22 cellular contexts compared by ENCODE assay signal in the genomic region with DNA sequence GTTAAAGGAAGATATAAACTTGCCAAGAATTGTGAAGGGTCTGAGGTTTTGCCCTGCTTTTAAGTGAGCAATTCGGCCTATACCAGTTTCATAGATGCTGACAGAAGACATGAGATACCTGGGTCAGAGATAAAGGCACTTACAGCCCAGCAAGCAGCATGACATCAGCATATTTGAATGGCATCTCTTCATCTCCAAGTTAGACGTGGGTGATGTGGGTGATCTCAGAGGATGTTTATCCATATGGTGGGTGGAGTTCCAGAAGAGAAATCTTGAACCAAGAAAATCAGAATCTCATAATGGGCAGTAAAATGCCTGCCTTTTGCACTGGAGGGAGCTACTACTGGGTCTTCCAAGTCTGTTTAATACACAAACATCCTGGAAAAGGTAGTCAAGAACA. TPM values are rescaled to one million over a fixed set of nuclear protein-coding genes. Genes with fewer than 3 reads are reported as not detected.
DNase-seq lines count a peak whose midpoint lies in the region; ATAC-seq and TF ChIP-seq lines count a peak whose summit lies in the region.
"Had no signal": no experiment of that assay in that cellular context is flagged by ENCODE, and none has a peak within 500 bp of the region (broad histone marks: within the 10 kb centered on the region; RNA-seq: fewer than 3 reads in every experiment).

No MANE protein-coding gene starts in this region.

- no peak overlapping the region for H2BK5ac ChIP-seq in mesendoderm (ENCODE audit: low read length)

- peaks cover 4% of the 10 kb centered on the region for H3K4me1 ChIP-seq in A673 (ENCODE audit: insufficient read depth, low read length, poor library complexity, severe bottlenecking)
- no peaks in the 10 kb centered on the region for H3K4me1 ChIP-seq in GM23248 (ENCODE audit: insufficient read depth)
- H3K4me1 ChIP-seq in mesendoderm (ENCODE audit: control insufficient read depth, low read depth, low read length) = peaks cover 2% of the 10 kb centered on the region
- H3K4me1 ChIP-seq: right lobe of liver, thyroid gland had no signal

- no peak for TF ChIP-seq CTCF in A673 (conservative IDR thresholded peaks at IDR 0.05; ENCODE audit: low read depth, low read length)
- no peak for TF ChIP-seq CTCF in choroid plexus epithelial cell (conservative IDR thresholded peaks at IDR 0.05; ENCODE audit: low read depth, low read length)

- POLR2A ChIA-PET in A673 (lab: Charles Lee; ENCODE audit: low non-redundant PET) = no interaction called here

- no peaks in the 10 kb centered on the region for H4K20me1 ChIP-seq in GM23248 (ENCODE audit: insufficient read depth)

- H3K4me2 ChIP-seq in GM23248 (ENCODE audit: unreplicated experiment) (no peak overlapping the region), mesendoderm (ENCODE audit: low read length) (no peak overlapping the region)

- H2AK5ac ChIP-seq in mesendoderm (ENCODE audit: low read length) = no peak overlapping the region

- 22 to 25% methylated on average over 2 of the region's 2 CpGs for WGBS in GM23248 (ENCODE audit: low coverage in 1 of 2, low lambda C conversion rate in 2 of 2, missing lambda C conversion rate in 2 of 2), 2 experiments
- WGBS in mesendoderm (ENCODE audit: extremely low coverage, insufficient coverage, low lambda C conversion rate) = no CpG with 5 or more reads among the region's 2 CpGs

- in situ Hi-C loops in GM23248 (cut with MboI) = no loop called here

- no peak overlapping the region for H2AFZ ChIP-seq in GM23248

- BruUV-seq in A673 (replicated peaks; lab: Mats Ljungman, UMichigan) = no TSS peak

- H3K79me2 ChIP-seq in GM23248 (ENCODE audit: insufficient read depth) (no peaks in the 10 kb centered on the region), mesendoderm (ENCODE audit: control insufficient read depth, insufficient read depth, low read length) (no peaks in the 10 kb centered on the region)

- no peak overlapping the region for H2BK120ac ChIP-seq in mesendoderm (ENCODE audit: low read depth, low read length)

- intact Hi-C loops in A673 (cut with micrococcal nuclease; ENCODE audit: unreplicated experiment) = no loop called here

- H3K27ac ChIP-seq in A673 (ENCODE audit: low read depth, low read length, poor library complexity, severe bottlenecking) (no peak overlapping the region), GM23248 (no peak overlapping the region), mesendoderm (ENCODE audit: low read depth, low read length) (no peak overlapping the region)
- H3K27ac ChIP-seq: right lobe of liver, thyroid gland had no signal

- H4K5ac ChIP-seq in mesendoderm (ENCODE audit: low read length) = no peak overlapping the region

- H3K4me3 ChIP-seq in A673 (ENCODE audit: low read depth, low read length, poor library complexity, severe bottlenecking) = no peak overlapping the region
- no peak overlapping the region for H3K4me3 ChIP-seq in GM23248
- H3K4me3 ChIP-seq in choroid plexus epithelial cell (ENCODE audit: low read depth, low read length) = no peak overlapping the region
- no peak overlapping the region for H3K4me3 ChIP-seq in mesendoderm (ENCODE audit: low read length)
- H3K4me3 ChIP-seq: right lobe of liver, thyroid gland had no signal

- no peak overlapping the region for H2BK15ac ChIP-seq in mesendoderm (replicated peaks; ENCODE audit: low read depth)

- H3K36me3 ChIP-seq in A673 (ENCODE audit: insufficient read depth, low read length, poor library complexity, severe bottlenecking) (no peaks in the 10 kb centered on the region), GM23248 (ENCODE audit: low read depth) (no peaks in the 10 kb centered on the region), mesendoderm (ENCODE audit: control insufficient read depth, insufficient read depth, low read length) (peaks cover 1% of the 10 kb centered on the region)
- H3K36me3 ChIP-seq: thyroid gland had no signal

- H4K8ac ChIP-seq in mesendoderm (ENCODE audit: low read depth, low read length) = no peak overlapping the region

- no peak overlapping the region for H3K18ac ChIP-seq in mesendoderm (ENCODE audit: low read length)

- no peaks in the 10 kb centered on the region for H3K9me2 ChIP-seq in GM23248 (ENCODE audit: insufficient read depth)

- H3K9ac ChIP-seq in GM23248 = no peak overlapping the region
- no peak overlapping the region for H3K9ac ChIP-seq in mesendoderm (ENCODE audit: low read length)

- DNase-seq in A673 (ENCODE audit: low spot score) = peak; percentile 5
- DNase-seq in GM23248 = peak; percentile 20
- peak; percentile 74 for DNase-seq in choroid plexus epithelial cell (ENCODE audit: low read depth)
- DNase-seq in mesendoderm = peak; percentile 51
- no peak for DNase-seq in ureter (ENCODE audit: low spot score)
- DNase-seq in MV-4-11 (lab: John Stamatoyannopoulos, UW) = no peak
- DNase-seq: activated CD4-positive, alpha-beta T cell treated with anti-CD3 and anti-CD28 coated beads for 1 hour; activated T-cell treated with anti-CD3 and anti-CD28 coated beads, Interleukin-2, amount 50 U/mL, for 4 hours; AML-193; DMS153; H7; hippocampal formation; NCI-H1092 treated with DMSO at 0.1 percent for 48 hours; NCI-H2171; right lobe of liver; SIG-M5; stimulated activated CD4-positive, alpha-beta T cell treated with anti-CD3 and anti-CD28 coated beads, Interleukin-2, amount 100 ng/mL, for 48 hours; stimulated activated CD8-positive, alpha-beta memory T cell treated with anti-CD3 and anti-CD28 coated beads, Interleukin-4, amount 100 ng/mL, for 48 hours; thyroid gland had no signal

- ATAC-seq in GM19452 (IDR thresholded peaks at IDR 0.05; ENCODE audit: unreplicated experiment) (no peak), HG02840 (IDR thresholded peaks at IDR 0.05; ENCODE audit: low FRiP score, unreplicated experiment) (no peak)
- ATAC-seq: activated T-cell treated with anti-CD3 and anti-CD28 coated beads, Interleukin-2, amount 50 U/mL, for 4 hours; natural killer cell treated with Interleukin-12 subunit alpha and Interleukin-12 subunit beta and Interleukin-15 and Interleukin-18, amount 100 ng/mL, for 72 hours; right lobe of liver had no signal

- H3K56ac ChIP-seq in mesendoderm (ENCODE audit: low read length) = no peak overlapping the region

- H3K9me3 ChIP-seq in A673 (ENCODE audit: low read depth, low read length, poor library complexity, severe bottlenecking) (no peaks in the 10 kb centered on the region), GM23248 (ENCODE audit: low read depth) (no peaks in the 10 kb centered on the region)
- H3K9me3 ChIP-seq: right lobe of liver, thyroid gland had no signal

- no peaks in the 10 kb centered on the region for H3K27me3 ChIP-seq in A673 (replicated peaks; ENCODE audit: insufficient read depth, low read depth, low read length, poor library complexity)
- H3K27me3 ChIP-seq in GM23248 (replicated peaks; ENCODE audit: insufficient read depth) = no peaks in the 10 kb centered on the region
- H3K27me3 ChIP-seq in mesendoderm (ENCODE audit: insufficient read depth, low read length, poor library complexity) = no peaks in the 10 kb centered on the region
- H3K27me3 ChIP-seq: right lobe of liver, thyroid gland had no signal

- no peak overlapping the region for H3K23ac ChIP-seq in mesendoderm (ENCODE audit: low read length)

- no peaks in the 10 kb centered on the region; the same call in 1 of the 2 replicates for H3F3A ChIP-seq in GM23248 (ENCODE audit: insufficient read depth)

- CTCF ChIA-PET in A673 (lab: Charles Lee) = no interaction called here

- H3K79me1 ChIP-seq in mesendoderm (ENCODE audit: low read length) = no peaks in the 10 kb centered on the region

- no peak overlapping the region for H3K4ac ChIP-seq in mesendoderm (ENCODE audit: low read depth, low read length)

RNA-seq across cellular contexts. Expression of a gene that starts 44.7 kb away (rescaled TPM):
- total RNA-seq in A673 (2021) (0.75 TPM in 1 of 2 replicates, not detected in the other), ureter (30.1 TPM)
- 24.0 and 42.6 TPM in 2 replicates for total RNA-seq in GM23248 (2014; rRNA removed; shearing (Covaris generic))
- polyA plus RNA-seq in GM23248 (2016; fragmentation: Nextera tagmentation; extraction: Ambion mirVana) = 45.8 and 48.2 TPM in 2 replicates
- 24.4 TPM for polyA plus RNA-seq in mesendoderm (2013, experiment 1 of 2)
- 24.2 TPM for polyA plus RNA-seq in mesendoderm (2013, experiment 2 of 2)

Comparison
In these comparisons a context has a peak if more than half of its experiments do, and no peak if none do; other contexts are left out.
1. DNase-seq: peak in A673 (single experiment), GM23248 (single experiment), choroid plexus epithelial cell (single experiment) and mesendoderm (single experiment); none in ureter (single experiment) and MV-4-11 (single experiment).
2. RNA of a gene that starts 44.7 kb away (total RNA-seq): 24.0 to 42.6 TPM in GM23248 and 30.1 TPM in ureter (single experiment); 0.75 TPM in A673; every median in the first group is over 10 times any median in the second.